1 cellular context compared by ENCODE assay signal in the genomic region with DNA sequence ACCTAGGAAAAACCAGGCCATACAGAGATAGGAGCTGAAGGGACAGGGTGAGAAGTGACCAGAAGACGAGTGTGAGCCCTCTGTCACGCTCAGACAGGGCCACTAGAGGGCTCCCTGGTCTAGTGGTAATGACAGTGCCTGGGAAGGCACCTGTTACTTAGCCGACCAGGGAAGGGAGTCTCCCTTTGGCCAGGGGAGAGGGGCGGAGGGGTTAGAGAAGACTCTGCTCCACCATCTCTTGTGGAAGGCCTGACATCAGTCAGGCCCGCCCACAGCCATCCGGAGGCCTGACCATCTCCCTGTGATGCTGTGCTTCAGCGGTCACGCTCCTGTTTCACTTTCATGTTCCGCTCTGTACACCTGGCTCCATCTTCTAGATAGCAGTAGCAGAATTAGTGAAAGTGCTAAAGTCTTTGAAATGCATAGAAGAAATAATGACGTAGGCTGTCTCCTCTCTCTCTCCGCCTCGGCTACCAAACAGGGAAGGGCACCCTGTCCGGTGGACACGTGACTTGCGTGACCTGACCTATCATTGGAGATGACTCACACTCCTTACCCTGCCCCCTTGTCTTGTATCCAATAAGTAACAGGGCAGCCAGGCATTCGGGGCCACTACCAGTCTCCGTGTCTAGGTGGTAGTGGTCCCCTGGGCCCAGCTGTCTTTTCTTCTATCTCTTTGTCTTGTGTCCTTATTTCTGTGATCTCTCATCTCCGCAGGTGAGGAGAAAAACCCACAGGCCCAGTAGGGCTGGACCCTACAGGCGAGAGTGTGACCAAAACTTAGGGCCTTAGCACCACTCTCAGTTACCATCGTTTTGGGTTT.
A peak's percentile ranks its signal among the peaks of the same experiment; 100 is the strongest.
TF ChIP-seq lines count a peak whose summit lies in the region.

No MANE protein-coding gene starts in this region.

TF ChIP-seq in GM12878, 131 proteins besides CTCF, POLR2A, EP300 and RAD21 (continued from another document):
- TF ChIP-seq, protein P1, sequence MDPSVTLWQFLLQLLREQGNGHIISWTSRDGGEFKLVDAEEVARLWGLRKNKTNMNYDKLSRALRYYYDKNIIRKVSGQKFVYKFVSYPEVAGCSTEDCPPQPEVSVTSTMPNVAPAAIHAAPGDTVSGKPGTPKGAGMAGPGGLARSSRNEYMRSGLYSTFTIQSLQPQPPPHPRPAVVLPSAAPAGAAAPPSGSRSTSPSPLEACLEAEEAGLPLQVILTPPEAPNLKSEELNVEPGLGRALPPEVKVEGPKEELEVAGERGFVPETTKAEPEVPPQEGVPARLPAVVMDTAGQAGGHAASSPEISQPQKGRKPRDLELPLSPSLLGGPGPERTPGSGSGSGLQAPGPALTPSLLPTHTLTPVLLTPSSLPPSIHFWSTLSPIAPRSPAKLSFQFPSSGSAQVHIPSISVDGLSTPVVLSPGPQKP (IDR thresholded peaks at IDR 0.05; ENCODE audit: low read depth, low read length), result no peak
- peak; percentile 49; the same call in 1 of the 2 replicates for TF ChIP-seq FOXK2 (IDR thresholded peaks at IDR 0.05)
- TF ChIP-seq MXI1 (IDR thresholded peaks at IDR 0.05; ENCODE audit: low read depth, low read length), result no peak; the same call in 1 of the 2 replicates
- TF ChIP-seq RCOR1 (conservative IDR thresholded peaks at IDR 0.05; ENCODE audit: low read depth, low read length), result 0 out of 2 replicates have a peak, but pooled peaks have one; percentile 22
- TF ChIP-seq RB1 (IDR thresholded peaks at IDR 0.05; ENCODE audit: borderline replicate concordance), result no peak
- TF ChIP-seq SMAD1 (IDR thresholded peaks at IDR 0.05; ENCODE audit: low read depth, partially characterized antibody), result no peak
- TF ChIP-seq DPF2 (IDR thresholded peaks at IDR 0.05), result peak; percentile 76; the same call in 1 of the 2 replicates
- peak; percentile 90 for TF ChIP-seq NR2F1 (conservative IDR thresholded peaks at IDR 0.05)
- no peak for TF ChIP-seq ZZZ3 (IDR thresholded peaks at IDR 0.05; ENCODE audit: control insufficient read depth, insufficient read length, low read depth)
- TF ChIP-seq STAT1 (conservative IDR thresholded peaks at IDR 0.05), result no peak
- TF ChIP-seq, protein P2, sequence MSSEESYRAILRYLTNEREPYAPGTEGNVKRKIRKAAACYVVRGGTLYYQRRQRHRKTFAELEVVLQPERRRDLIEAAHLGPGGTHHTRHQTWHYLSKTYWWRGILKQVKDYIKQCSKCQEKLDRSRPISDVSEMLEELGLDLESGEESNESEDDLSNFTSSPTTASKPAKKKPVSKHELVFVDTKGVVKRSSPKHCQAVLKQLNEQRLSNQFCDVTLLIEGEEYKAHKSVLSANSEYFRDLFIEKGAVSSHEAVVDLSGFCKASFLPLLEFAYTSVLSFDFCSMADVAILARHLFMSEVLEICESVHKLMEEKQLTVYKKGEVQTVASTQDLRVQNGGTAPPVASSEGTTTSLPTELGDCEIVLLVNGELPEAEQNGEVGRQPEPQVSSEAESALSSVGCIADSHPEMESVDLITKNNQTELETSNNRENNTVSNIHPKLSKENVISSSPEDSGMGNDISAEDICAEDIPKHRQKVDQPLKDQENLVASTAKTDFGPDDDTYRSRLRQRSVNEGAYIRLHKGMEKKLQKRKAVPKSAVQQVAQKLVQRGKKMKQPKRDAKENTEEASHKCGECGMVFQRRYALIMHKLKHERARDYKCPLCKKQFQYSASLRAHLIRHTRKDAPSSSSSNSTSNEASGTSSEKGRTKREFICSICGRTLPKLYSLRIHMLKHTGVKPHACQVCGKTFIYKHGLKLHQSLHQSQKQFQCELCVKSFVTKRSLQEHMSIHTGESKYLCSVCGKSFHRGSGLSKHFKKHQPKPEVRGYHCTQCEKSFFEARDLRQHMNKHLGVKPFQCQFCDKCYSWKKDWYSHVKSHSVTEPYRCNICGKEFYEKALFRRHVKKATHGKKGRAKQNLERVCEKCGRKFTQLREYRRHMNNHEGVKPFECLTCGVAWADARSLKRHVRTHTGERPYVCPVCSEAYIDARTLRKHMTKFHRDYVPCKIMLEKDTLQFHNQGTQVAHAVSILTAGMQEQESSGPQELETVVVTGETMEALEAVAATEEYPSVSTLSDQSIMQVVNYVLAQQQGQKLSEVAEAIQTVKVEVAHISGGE (CRISPR knock-in tag; IDR thresholded peaks at IDR 0.05), result no peak
- no peak; the same call in 1 of the 2 replicates for TF ChIP-seq WRNIP1 (IDR thresholded peaks at IDR 0.05; ENCODE audit: borderline replicate concordance, low read depth, low read length)
- TF ChIP-seq MTA2 (IDR thresholded peaks at IDR 0.05; ENCODE audit: low read depth), result peak; percentile 81
- TF ChIP-seq, protein P3, sequence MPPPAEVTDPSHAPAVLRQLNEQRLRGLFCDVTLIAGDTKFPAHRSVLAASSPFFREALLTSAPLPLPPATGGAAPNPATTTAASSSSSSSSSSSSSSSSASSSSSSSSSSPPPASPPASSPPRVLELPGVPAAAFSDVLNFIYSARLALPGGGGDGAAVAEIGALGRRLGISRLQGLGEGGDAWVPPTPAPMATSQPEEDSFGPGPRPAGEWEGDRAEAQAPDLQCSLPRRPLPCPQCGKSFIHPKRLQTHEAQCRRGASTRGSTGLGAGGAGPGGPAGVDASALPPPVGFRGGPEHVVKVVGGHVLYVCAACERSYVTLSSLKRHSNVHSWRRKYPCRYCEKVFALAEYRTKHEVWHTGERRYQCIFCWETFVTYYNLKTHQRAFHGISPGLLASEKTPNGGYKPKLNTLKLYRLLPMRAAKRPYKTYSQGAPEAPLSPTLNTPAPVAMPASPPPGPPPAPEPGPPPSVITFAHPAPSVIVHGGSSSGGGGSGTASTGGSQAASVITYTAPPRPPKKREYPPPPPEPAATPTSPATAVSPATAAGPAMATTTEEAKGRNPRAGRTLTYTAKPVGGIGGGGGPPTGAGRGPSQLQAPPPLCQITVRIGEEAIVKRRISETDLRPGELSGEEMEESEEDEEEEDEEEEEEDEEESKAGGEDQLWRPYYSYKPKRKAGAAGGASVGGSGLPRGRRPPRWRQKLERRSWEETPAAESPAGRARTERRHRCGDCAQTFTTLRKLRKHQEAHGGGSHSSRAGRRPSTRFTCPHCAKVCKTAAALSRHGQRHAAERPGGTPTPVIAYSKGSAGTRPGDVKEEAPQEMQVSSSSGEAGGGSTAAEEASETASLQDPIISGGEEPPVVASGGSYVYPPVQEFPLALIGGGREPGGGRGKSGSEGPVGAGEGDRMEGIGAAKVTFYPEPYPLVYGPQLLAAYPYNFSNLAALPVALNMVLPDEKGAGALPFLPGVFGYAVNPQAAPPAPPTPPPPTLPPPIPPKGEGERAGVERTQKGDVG (CRISPR knock-in tag; IDR thresholded peaks at IDR 0.05), result 0 out of 2 replicates have a peak, but pooled peaks have one; percentile 2
- TF ChIP-seq NFYA (IDR thresholded peaks at IDR 0.05; ENCODE audit: borderline replicate concordance, low read depth, low read length), result no peak
- no peak for TF ChIP-seq HDAC2 (IDR thresholded peaks at IDR 0.05)
- TF ChIP-seq, protein P4, sequence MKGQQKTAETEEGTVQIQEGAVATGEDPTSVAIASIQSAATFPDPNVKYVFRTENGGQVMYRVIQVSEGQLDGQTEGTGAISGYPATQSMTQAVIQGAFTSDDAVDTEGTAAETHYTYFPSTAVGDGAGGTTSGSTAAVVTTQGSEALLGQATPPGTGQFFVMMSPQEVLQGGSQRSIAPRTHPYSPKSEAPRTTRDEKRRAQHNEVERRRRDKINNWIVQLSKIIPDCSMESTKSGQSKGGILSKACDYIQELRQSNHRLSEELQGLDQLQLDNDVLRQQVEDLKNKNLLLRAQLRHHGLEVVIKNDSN (IDR thresholded peaks at IDR 0.05; ENCODE audit: borderline replicate concordance, extremely low read length, insufficient read depth, low read depth, low read length), result peak; percentile 81
- no peak for TF ChIP-seq ZNF384 (IDR thresholded peaks at IDR 0.05; ENCODE audit: borderline replicate concordance, low read depth, low read length)
- TF ChIP-seq, protein P5, sequence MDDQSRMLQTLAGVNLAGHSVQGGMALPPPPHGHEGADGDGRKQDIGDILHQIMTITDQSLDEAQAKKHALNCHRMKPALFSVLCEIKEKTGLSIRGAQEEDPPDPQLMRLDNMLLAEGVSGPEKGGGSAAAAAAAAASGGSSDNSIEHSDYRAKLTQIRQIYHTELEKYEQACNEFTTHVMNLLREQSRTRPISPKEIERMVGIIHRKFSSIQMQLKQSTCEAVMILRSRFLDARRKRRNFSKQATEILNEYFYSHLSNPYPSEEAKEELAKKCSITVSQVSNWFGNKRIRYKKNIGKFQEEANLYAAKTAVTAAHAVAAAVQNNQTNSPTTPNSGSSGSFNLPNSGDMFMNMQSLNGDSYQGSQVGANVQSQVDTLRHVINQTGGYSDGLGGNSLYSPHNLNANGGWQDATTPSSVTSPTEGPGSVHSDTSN (IDR thresholded peaks at IDR 0.05; ENCODE audit: insufficient replicate concordance, low read depth, low read length), result no peak
- TF ChIP-seq HDAC6 (IDR thresholded peaks at IDR 0.05; ENCODE audit: unreplicated experiment), result no peak
- TF ChIP-seq GABPA (IDR thresholded peaks at IDR 0.05; ENCODE audit: low read depth), result no peak
- TF ChIP-seq ZNF24 (IDR thresholded peaks at IDR 0.05), result no peak
TF ChIP-seq in GM12878: peak in this region for 48.
